8 cellular contexts compared by ENCODE assay signal in the genomic region with DNA sequence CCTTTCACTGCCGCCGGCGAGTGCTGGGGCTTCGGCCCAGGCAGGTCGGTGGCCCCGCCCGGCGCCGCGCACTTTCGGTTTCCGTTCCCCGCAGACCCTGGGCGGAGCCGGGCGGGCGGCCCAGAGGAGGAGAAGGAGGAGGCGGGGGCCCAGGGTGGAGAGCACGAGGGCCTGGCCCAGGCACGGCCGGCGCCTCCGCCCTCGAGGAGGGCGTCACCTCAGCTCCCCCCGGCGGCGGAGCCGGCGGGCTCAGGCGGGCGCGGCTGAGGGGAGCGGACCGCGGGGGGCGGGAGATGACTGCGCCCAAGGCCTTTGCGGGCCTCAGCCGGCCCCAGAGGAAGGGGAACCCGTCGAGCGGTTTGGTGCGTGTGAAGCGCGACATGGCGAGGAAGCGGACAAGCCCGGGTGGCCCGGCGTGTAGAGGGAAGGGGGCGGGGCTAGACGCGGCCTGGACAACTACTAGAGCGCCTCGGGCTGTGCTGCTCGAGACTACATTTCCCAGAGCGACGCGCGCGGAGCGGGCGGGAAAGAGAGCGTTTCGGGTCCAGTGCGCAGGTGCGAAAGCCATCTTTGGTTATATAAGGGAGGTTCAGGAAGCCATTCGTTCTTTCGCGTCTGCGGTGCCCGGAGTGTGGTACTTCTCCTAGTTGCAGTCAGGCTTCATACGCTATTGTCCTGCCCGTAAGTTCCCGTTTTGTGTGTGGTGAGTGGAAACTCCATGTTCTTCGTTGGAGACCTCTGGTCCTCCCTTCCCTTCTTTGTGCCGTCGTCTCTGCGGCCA. TPM values are rescaled to one million over a fixed set of nuclear protein-coding genes. Genes with fewer than 3 reads are reported as not detected.
DNase-seq lines count a peak whose midpoint lies in the region; ATAC-seq and TF ChIP-seq lines count a peak whose summit lies in the region.

ZNFX1 (minus strand) TSS at position 22 of the 781 bp plus-strand sequence. CDS start 2,218 bp downstream, outside the sequence.

- H3K4me3 Mint-ChIP-seq in activated naive CD8-positive, alpha-beta T cell treated with anti-CD3 and anti-CD28 coated beads, Interleukin-2, amount 10 ng/mL, durations not matched to agents 7 days and 5 days, result peak within 1 kb of the TSS; percentile 99

- H3K4me3 ChIP-seq in SU-DHL-6 (ENCODE audit: insufficient read depth, low read length, poor library complexity, severe bottlenecking) (peak within 1 kb of the TSS; percentile 97), ovary (peak within 1 kb of the TSS; percentile 58), thyroid gland (replicated peaks in 1 of 3) (peak within 1 kb of the TSS; percentile 65 to 88 (median 86))

- H3K27ac Mint-ChIP-seq in activated naive CD8-positive, alpha-beta T cell treated with anti-CD3 and anti-CD28 coated beads, Interleukin-2, amount 10 ng/mL, durations not matched to agents 7 days and 5 days, result peak within 1 kb of the TSS; percentile 99

- H3K36me3 ChIP-seq in SU-DHL-6 (ENCODE audit: low read length) (peaks cover 50% of the 10 kb centered on the region), ovary (no peaks in the 10 kb centered on the region), thyroid gland (peaks cover 40 to 46% of the 10 kb centered on the region in 2 donors)

- TF ChIP-seq POLR2A in GM10847 (IDR thresholded peaks at IDR 0.05; ENCODE audit: extremely low read depth, insufficient read length), result peak; percentile 100
- peak; percentile 98 for TF ChIP-seq POLR2A in ovary (IDR thresholded peaks at IDR 0.05)
- TF ChIP-seq POLR2A in thyroid gland (IDR thresholded peaks at IDR 0.05), result peak; percentile 97 to 99

- ATAC-seq in HG02678 (IDR thresholded peaks at IDR 0.05; ENCODE audit: unreplicated experiment), result peak; percentile 83
- peak; percentile 88 for ATAC-seq in activated naive CD8-positive, alpha-beta T cell treated with anti-CD3 and anti-CD28 coated beads, Interleukin-2, amount 10 ng/mL, durations not matched to agents 7 days and 5 days (ENCODE audit: low read depth)

- H3F3A ChIP-seq in SU-DHL-6 (ENCODE audit: insufficient read depth), result peaks cover 61% of the 10 kb centered on the region

- POLR2A ChIA-PET in activated naive CD8-positive, alpha-beta T cell treated with anti-CD3 and anti-CD28 coated beads, Interleukin-2, amount 10 ng/mL, durations not matched to agents 7 days and 5 days (lab: Charles Lee), result interaction anchor here (0.8 to 2.2 kb wide), 12 partner anchors 9 to 316 kb away, joined by 3 to 15 read pairs (median 4); partner anchors contain the start of genes CSE1L and DDX27

- H3K4me1 Mint-ChIP-seq in activated naive CD8-positive, alpha-beta T cell treated with anti-CD3 and anti-CD28 coated beads, Interleukin-2, amount 10 ng/mL, durations not matched to agents 7 days and 5 days, result peaks cover 50% of the 10 kb centered on the region

- peak within 1 kb of the TSS; percentile 79 for H3K4me2 ChIP-seq in SU-DHL-6 (ENCODE audit: low read depth, low read length, poor library complexity, severe bottlenecking)

- intact Hi-C loops in head of caudate nucleus (cut with DNase I) (loop anchor here (2.0 kb wide), 1 partner anchor 59 kb away; the partner anchor contains the start of gene DDX27), ovary (cut with DNase I) (loop anchor here in 1 of 4 donors (10.0 kb wide), 1 partner anchor 53 kb away; no protein-coding TSS in a partner anchor), thyroid gland (cut with DNase I) (loop anchor here (5.0 kb wide), 1 partner anchor 91 kb away; the partner anchor contains the start of gene STAU1)

- peak within 1 kb of the TSS; percentile 95 for H3K9ac ChIP-seq in SU-DHL-6 (ENCODE audit: low read length)

- no peak for TF ChIP-seq CTCF in SU-DHL-6 (IDR thresholded peaks at IDR 0.05; ENCODE audit: insufficient read depth, low read length, poor library complexity, severe bottlenecking)
- TF ChIP-seq CTCF in ovary (IDR thresholded peaks at IDR 0.05), result peak in 1 of 3 donors; percentile 18
- no peak for TF ChIP-seq CTCF in thyroid gland (IDR thresholded peaks at IDR 0.05)

- H3K9me3 Mint-ChIP-seq in activated naive CD8-positive, alpha-beta T cell treated with anti-CD3 and anti-CD28 coated beads, Interleukin-2, amount 10 ng/mL, durations not matched to agents 7 days and 5 days, result peaks cover 16% of the 10 kb centered on the region

- H4K20me1 ChIP-seq in SU-DHL-6 (ENCODE audit: low read depth, low read length), result peaks cover 35% of the 10 kb centered on the region; the same call in 1 of the 2 replicates

- TF ChIP-seq EP300 in ovary (IDR thresholded peaks at IDR 0.05), result peak; percentile 15

- H3K36me3 Mint-ChIP-seq in activated naive CD8-positive, alpha-beta T cell treated with anti-CD3 and anti-CD28 coated beads, Interleukin-2, amount 10 ng/mL, durations not matched to agents 7 days and 5 days, result peaks cover 74% of the 10 kb centered on the region

- WGBS in ovary, 3 donors, result 0% methylated on average over 58 to 79 of the region's 80 CpGs
- WGBS in thyroid gland, 2 donors, result 0 to 1% methylated on average over 19 to 31 of the region's 80 CpGs

- H3K79me2 ChIP-seq in SU-DHL-6 (ENCODE audit: insufficient read depth, low read length), result peaks cover 76% of the 10 kb centered on the region

- no peaks in the 10 kb centered on the region for H3K27me3 Mint-ChIP-seq in activated naive CD8-positive, alpha-beta T cell treated with anti-CD3 and anti-CD28 coated beads, Interleukin-2, amount 10 ng/mL, durations not matched to agents 7 days and 5 days

- H3K27me3 ChIP-seq in SU-DHL-6 (ENCODE audit: low read length) (no peaks in the 10 kb centered on the region), ovary (no peaks in the 10 kb centered on the region), thyroid gland (no peaks in the 10 kb centered on the region)

- peak within 1 kb of the TSS; percentile 19 for H2AFZ ChIP-seq in SU-DHL-6 (ENCODE audit: low read depth, low read length, severe bottlenecking)

- H3K27ac ChIP-seq in SU-DHL-6 (ENCODE audit: low read depth, low read length) (peak within 1 kb of the TSS; percentile 90), ovary (peak within 1 kb of the TSS; percentile 98 to 99), thyroid gland (peak within 1 kb of the TSS; percentile 94 to 99 (median 98))

- H3K9me2 ChIP-seq in SU-DHL-6 (replicated peaks; ENCODE audit: insufficient read depth, low read length), result no peaks in the 10 kb centered on the region

- DNase-seq in NCI-H128 (lab: John Stamatoyannopoulos, UW; ENCODE audit: unreplicated experiment) (peak; percentile 97), head of caudate nucleus (peak; percentile 96 to 99 (median 98)), ovary (peak; percentile 98 to 99 (median 99)), thyroid gland (peak; percentile 99)
- peak; percentile 97 for DNase-seq in activated naive CD8-positive, alpha-beta T cell treated with anti-CD3 and anti-CD28 coated beads, Interleukin-2, amount 10 ng/mL, durations not matched to agents 7 days and 5 days

- H3K9me3 ChIP-seq in SU-DHL-6 (ENCODE audit: insufficient read depth, low read length) (peaks cover 4% of the 10 kb centered on the region; the same call in 1 of the 2 replicates), ovary (peaks cover 0 to 19% of the 10 kb centered on the region in 2 donors), thyroid gland (no peaks in the 10 kb centered on the region)

- H3K4me1 ChIP-seq in ovary (ENCODE audit: insufficient read depth) (peaks cover 15% of the 10 kb centered on the region), thyroid gland (peaks cover 31 to 40% of the 10 kb centered on the region in 2 donors)

RNA-seq across cellular contexts. Expression of gene ZNFX1, which starts in this region (rescaled TPM):
- 10 to 100 TPM; 64.2 to 66.6 TPM for total RNA-seq in activated naive CD8-positive, alpha-beta T cell treated with anti-CD3 and anti-CD28 coated beads, Interleukin-2, amount 10 ng/mL, durations not matched to agents 7 days and 5 days
- total RNA-seq in ovary (10 to 100 TPM; 17.6 to 29.7 (median 23.5) TPM), thyroid gland (10 to 100 TPM; 39.8 to 52.2 (median 46.3) TPM)
- 10 to 100 TPM in 1 of 2 donors, 1 to 10 TPM in 1; 9.2 to 38.1 TPM for polyA plus RNA-seq in ovary

Comparison
In these comparisons a context has a peak if more than half of its experiments do, and no peak if none do; other contexts are left out.
1. Peak in every context shown above with its lines: DNase-seq, ATAC-seq, H3K4me3 ChIP-seq and H3K27ac ChIP-seq.